In the genomic region with DNA sequence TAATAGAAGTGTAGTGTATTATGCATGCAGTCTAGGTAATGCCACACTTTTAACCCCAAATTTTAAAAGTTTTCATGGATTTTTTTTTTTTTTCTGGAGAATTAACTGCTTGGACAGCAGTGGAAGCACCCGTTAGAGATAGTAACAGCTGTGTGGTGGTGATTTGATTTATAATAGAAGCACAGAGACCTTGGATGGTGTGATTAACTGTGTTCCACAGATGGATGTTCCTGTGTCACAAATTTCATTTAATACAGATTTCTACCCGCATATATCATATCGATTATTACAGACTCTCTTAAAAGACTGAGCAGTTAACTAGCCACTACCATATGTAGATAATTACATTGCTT, we compare ENCODE assay signal across 13 cellular contexts.
"Had no signal": no experiment of that assay in that cellular context is flagged by ENCODE, and none has a peak within 500 bp of the region (broad histone marks: within the 10 kb centered on the region; RNA-seq: fewer than 3 reads in every experiment).

No MANE protein-coding gene starts in this region.

- H3K36me3 ChIP-seq: adrenal gland had no signal

- H3K27ac ChIP-seq: epithelial cell of prostate, foreskin keratinocyte had no signal

- ATAC-seq: activated naive CD4-positive, alpha-beta T cell treated with anti-CD3 and anti-CD28 coated beads, Interleukin-2, amount 50 U/mL, for 72 hours; foreskin keratinocyte; natural killer cell treated with Interleukin-12 subunit alpha and Interleukin-12 subunit beta and Interleukin-15 and Interleukin-18, amount 100 ng/mL, for 72 hours had no signal

- DNase-seq: activated CD4-positive, alpha-beta T cell treated with anti-CD3 and anti-CD28 coated beads, Interleukin-2, amount 50 U/mL, for 4 hours; activated gamma-delta T cell treated with Interleukin-2 at 50 U/mL for 16 hours; activated T-cell treated with anti-CD3 and anti-CD28 coated beads for 4 hours; foreskin keratinocyte; kidney glomerular epithelial cell; mesenchymal stem cell; retina; T-helper 2 cell had no signal

- H3K4me3 ChIP-seq: adrenal gland, skin epidermis had no signal

- H3K9me3 ChIP-seq: adrenal gland had no signal

- H3K4me1 ChIP-seq: foreskin keratinocyte had no signal

- H3K27me3 ChIP-seq: adrenal gland, foreskin keratinocyte had no signal
